Comparison of ENCODE assay signal across 9 cellular contexts in genomic region chr12:112977641-112978040, GRCh38. TPM values are rescaled to one million over a fixed set of nuclear protein-coding genes. Genes with fewer than 3 reads are reported as not detected.
A peak's percentile ranks its signal among the peaks of the same experiment; 100 is the strongest.
DNase-seq lines count a peak whose midpoint lies in the region; ATAC-seq and TF ChIP-seq lines count a peak whose summit lies in the region.
"Had no signal": no experiment of that assay in that cellular context is flagged by ENCODE, and none has a peak within 500 bp of the region (broad histone marks: within the 10 kb centered on the region; RNA-seq: fewer than 3 reads in every experiment).

No MANE protein-coding gene starts in this region.

- no peaks in the 10 kb centered on the region for H3K9me3 ChIP-seq in SU-DHL-6 (ENCODE audit: insufficient read depth, low read length)
- H3K9me3 ChIP-seq in skeletal muscle tissue (ENCODE audit: control insufficient read depth in 3 of 3, low read length in 3 of 3): no peaks in the 10 kb centered on the region
- H3K9me3 ChIP-seq in ovary: no peaks in the 10 kb centered on the region
- no peaks in the 10 kb centered on the region for H3K9me3 ChIP-seq in mucosa of descending colon

- no peak for TF ChIP-seq CTCF in GM12865 (IDR thresholded peaks at IDR 0.05; ENCODE audit: insufficient read depth, low read depth, low read length, missing control alignments)
- no peak for TF ChIP-seq CTCF in SU-DHL-6 (IDR thresholded peaks at IDR 0.05; ENCODE audit: insufficient read depth, low read length, poor library complexity, severe bottlenecking)
- peak; percentile 7 for TF ChIP-seq CTCF in fibroblast of villous mesenchyme (IDR thresholded peaks at IDR 0.05; ENCODE audit: insufficient read depth, low read depth, low read length)
- no peak for TF ChIP-seq CTCF in ovary (IDR thresholded peaks at IDR 0.05)
- no peak for TF ChIP-seq CTCF in mucosa of descending colon (IDR thresholded peaks at IDR 0.05)

- intact Hi-C loops in ovary (cut with DNase I) (no loop called here), mucosa of descending colon (cut with DNase I, micrococcal nuclease) (no loop called here)

- H3K9ac ChIP-seq in SU-DHL-6 (ENCODE audit: low read length) (peak overlapping the region; percentile 50), skeletal muscle tissue (ENCODE audit: low read depth in 1 of 3, low read length in 3 of 3) (peak overlapping the region in 1 of 3 donors; percentile 73)

- TF ChIP-seq EP300 in ovary (IDR thresholded peaks at IDR 0.05): no peak

- 38 to 58% (median 51%) methylated on average over 8 of the region's 8 CpGs for WGBS in ovary, 3 donors

- ATAC-seq in mucosa of descending colon: no peak

- peak overlapping the region; percentile 1 for H2AFZ ChIP-seq in SU-DHL-6 (ENCODE audit: low read depth, low read length, severe bottlenecking)

- H3K36me3 ChIP-seq in SU-DHL-6 (ENCODE audit: low read length) (no peaks in the 10 kb centered on the region), skeletal muscle tissue (ENCODE audit: control insufficient read depth in 3 of 3, insufficient read depth in 3 of 3, low read length in 3 of 3) (no peaks in the 10 kb centered on the region), ovary (no peaks in the 10 kb centered on the region), mucosa of descending colon (ENCODE audit: low read depth) (no peaks in the 10 kb centered on the region)

- DNase-seq in GM12865 (ENCODE audit: low read depth) (peak; percentile 44), fibroblast of villous mesenchyme (ENCODE audit: low read depth) (no peak), retina (no peak), GM03348 (ENCODE audit: low spot score) (no peak), ovary (no peak), mucosa of descending colon (no peak)
- DNase-seq: NCI-H1436 had no signal

- no peaks in the 10 kb centered on the region for H4K20me1 ChIP-seq in SU-DHL-6 (ENCODE audit: low read depth, low read length)

- H3K9me2 ChIP-seq in SU-DHL-6 (replicated peaks; ENCODE audit: insufficient read depth, low read length): no peaks in the 10 kb centered on the region

- H3K27me3 ChIP-seq in SU-DHL-6 (ENCODE audit: low read length) (no peaks in the 10 kb centered on the region), skeletal muscle tissue (ENCODE audit: control insufficient read depth in 3 of 3, insufficient read depth in 3 of 3, low read length in 3 of 3) (no peaks in the 10 kb centered on the region), ovary (no peaks in the 10 kb centered on the region)

- peak overlapping the region; percentile 85 for H3K4me3 ChIP-seq in GM12865 (ENCODE audit: low read depth, low read length)
- H3K4me3 ChIP-seq in SU-DHL-6 (ENCODE audit: insufficient read depth, low read length, poor library complexity, severe bottlenecking): no peak overlapping the region
- H3K4me3 ChIP-seq in fibroblast of villous mesenchyme (ENCODE audit: low read depth, low read length): peak overlapping the region; percentile 56
- H3K4me3 ChIP-seq in skeletal muscle tissue (ENCODE audit: low read length in 3 of 3): peak overlapping the region; percentile 49 to 82 (median 73)
- H3K4me3 ChIP-seq in ovary: no peak overlapping the region
- H3K4me3 ChIP-seq in mucosa of descending colon: no peak overlapping the region

- H3K27ac ChIP-seq in SU-DHL-6 (ENCODE audit: low read depth, low read length) (peak overlapping the region; percentile 65), skeletal muscle tissue (ENCODE audit: low read depth, low read length) (peak overlapping the region; percentile 65), ovary (peak overlapping the region in 1 of 2 donors; percentile 44)

- H3F3A ChIP-seq in SU-DHL-6 (ENCODE audit: insufficient read depth): no peaks in the 10 kb centered on the region

- H3K4me1 ChIP-seq in skeletal muscle tissue (ENCODE audit: control insufficient read depth in 3 of 3, insufficient read depth in 3 of 3, low read length in 3 of 3): peaks cover 5 to 6% (median 6%) of the 10 kb centered on the region in 3 donors
- peaks cover 2% of the 10 kb centered on the region for H3K4me1 ChIP-seq in ovary (ENCODE audit: insufficient read depth)
- peaks cover 11% of the 10 kb centered on the region for H3K4me1 ChIP-seq in mucosa of descending colon (ENCODE audit: low read depth)

- TF ChIP-seq POLR2A in ovary (IDR thresholded peaks at IDR 0.05): no peak

- peak overlapping the region; percentile 59 for H3K4me2 ChIP-seq in SU-DHL-6 (ENCODE audit: low read depth, low read length, poor library complexity, severe bottlenecking)

- H3K79me2 ChIP-seq in SU-DHL-6 (ENCODE audit: insufficient read depth, low read length): no peaks in the 10 kb centered on the region

RNA-seq across cellular contexts. Expression of gene OAS2, which starts 0.7 kb away (rescaled TPM):
- total RNA-seq in fibroblast of villous mesenchyme (2.3 and 5.6 TPM in 2 replicates), skeletal muscle tissue (6.8 TPM), ovary (1 to 10 TPM; 1.4 to 6.2 (median 2.9) TPM), mucosa of descending colon (1 to 10 TPM; 4.6 to 7.0 (median 5.5) TPM)
- polyA plus RNA-seq in ovary: 10 to 100 TPM in 1 of 2 donors, 1 to 10 TPM in 1; 5.6 to 57.0 TPM

RNA-seq across cellular contexts. Expression of gene OAS3, which starts 39.4 kb away (rescaled TPM):
- total RNA-seq in fibroblast of villous mesenchyme (10.3 and 12.5 TPM in 2 replicates), skeletal muscle tissue (6.3 TPM), ovary (10 to 100 TPM in 2 of 7 donors, 1 to 10 TPM in 5; 2.3 to 12.6 (median 7.6) TPM), mucosa of descending colon (10 to 100 TPM; 14.8 to 27.4 (median 22.3) TPM)
- 10 to 100 TPM in 1 of 2 donors, 1 to 10 TPM in 1; 8.1 to 26.2 TPM for polyA plus RNA-seq in ovary

Comparison
In these comparisons a context has a peak if more than half of its experiments do, and no peak if none do; other contexts are left out.
1. H3K4me3 ChIP-seq: peak in GM12865 (single experiment), fibroblast of villous mesenchyme (single experiment) and skeletal muscle tissue (3 of 3); none in SU-DHL-6 (single experiment), ovary (single experiment) and mucosa of descending colon (single experiment).